27 cellular contexts compared by ENCODE assay signal in genomic region chr4:174058846-174059245, GRCh38.
A peak's percentile ranks its signal among the peaks of the same experiment; 100 is the strongest.
DNase-seq lines count a peak whose midpoint lies in the region; ATAC-seq, FAIRE-seq and TF ChIP-seq lines count a peak whose summit lies in the region.
"Had no signal": no experiment of that assay in that cellular context is flagged by ENCODE, and none has a peak within 500 bp of the region (broad histone marks: within the 10 kb centered on the region; RNA-seq: fewer than 3 reads in every experiment).

No MANE protein-coding gene starts in this region.

- ATAC-seq in HG03469 (IDR thresholded peaks at IDR 0.05; ENCODE audit: unreplicated experiment), result peak; percentile 49
- no peak for ATAC-seq in HepG2
- ATAC-seq: activated naive CD8-positive, alpha-beta T cell treated with anti-CD3 and anti-CD28 coated beads, Interleukin-2, amount 50 U/mL, for 24 hours; activated T-helper 17 cell treated with anti-CD3 and anti-CD28 coated beads, Interleukin-2, amount 50 U/mL, for 72 hours; heart left ventricle; stimulated activated effector memory CD8-positive, alpha-beta T cell treated with anti-CD3 and anti-CD28 coated beads, Interleukin-12 subunit alpha, Interleukin-12 subunit beta, amount 100 ng/mL, for 72 hours had no signal

- no peak overlapping the region for H2AFZ ChIP-seq in HepG2 (ENCODE audit: low read length)

- H3K4me1 ChIP-seq in HepG2 (ENCODE audit: insufficient read depth, low read length), result no peaks in the 10 kb centered on the region
- H3K4me1 ChIP-seq: BE2C, esophagus muscularis mucosa, heart left ventricle, right atrium auricular region, testis had no signal

- DNase-seq in NOMO-1 treated with DMSO at 0.1 percent for 48 hours (lab: John Stamatoyannopoulos, UW; ENCODE audit: unreplicated experiment) (peak; percentile 15), NOMO-1 treated with dmso at 0.1 percent for 144 hours (lab: John Stamatoyannopoulos, UW; ENCODE audit: unreplicated experiment) (no peak), amniotic epithelial cell (ENCODE audit: low read depth) (peak; percentile 74), SKM-1 treated with dmso at 0.1 percent for 144 hours (lab: John Stamatoyannopoulos, UW; ENCODE audit: unreplicated experiment) (no peak), HepG2 (ENCODE audit: low spot score) (no peak), SIG-M5 treated with dmso at 0.1 percent for 504 hours (lab: John Stamatoyannopoulos, UW; ENCODE audit: unreplicated experiment) (no peak)
- no peak for DNase-seq in activated CD4-positive, alpha-beta T cell treated with anti-CD3 and anti-CD28 coated beads, Interleukin-2, amount 50 U/mL, for 4 hours
- DNase-seq: 8988T; activated naive CD8-positive, alpha-beta T cell treated with anti-CD3 and anti-CD28 coated beads, Interleukin-2, amount 50 U/mL, for 24 hours; BE2C; Calu3; H9; heart left ventricle; IMR-90; NCI-H1092; NCI-H526 treated with DMSO at 0.1 percent for 48 hours; SIG-M5; stimulated activated CD4-positive, alpha-beta T cell treated with anti-CD3 and anti-CD28 coated beads, Interleukin-15, amount 100 ng/mL, for 24 hours; testis had no signal

- H3K9me3 ChIP-seq in HepG2 (ENCODE audit: low read length), result no peaks in the 10 kb centered on the region
- H3K9me3 ChIP-seq: testis had no signal

- TF ChIP-seq RAD21 in HepG2 (CRISPR knock-in tag; IDR thresholded peaks at IDR 0.05), result no peak

- CTCF ChIA-PET in HepG2 (lab: Yijun Ruan, JAX; ENCODE audit: low intra/inter-chr PET ratio, low total read pairs), result no interaction called here

- no peak for TF ChIP-seq EP300 in HepG2 (IDR thresholded peaks at IDR 0.05; ENCODE audit: low read depth in 2 of 2, low read length in 2 of 2)
- TF ChIP-seq EP300 in HepG2 (CRISPR knock-in tag; IDR thresholded peaks at IDR 0.05; ENCODE audit: borderline replicate concordance), result no peak

- H3K27ac ChIP-seq in HepG2 (ENCODE audit: extremely low read length, insufficient read depth, low read length), result no peak overlapping the region
- H3K27ac ChIP-seq: cardiac muscle cell, esophagus muscularis mucosa, heart left ventricle, right atrium auricular region, testis had no signal

- intact Hi-C loops in HepG2 (cut with micrococcal nuclease; ENCODE audit: unreplicated experiment), result no loop called here

- BruUV-seq in HepG2 (replicated peaks; lab: Mats Ljungman, UMichigan), result no TSS peak

- no peaks in the 10 kb centered on the region for H3K36me3 ChIP-seq in HepG2 (replicated peaks in 1 of 2; ENCODE audit: control insufficient read depth in 1 of 2, insufficient read depth in 2 of 2, low read length in 2 of 2)
- H3K36me3 ChIP-seq: cardiac muscle cell, esophagus muscularis mucosa, heart left ventricle, right atrium auricular region had no signal

- H3K27me3 ChIP-seq in HepG2 (ENCODE audit: control insufficient read depth in 1 of 2, insufficient read depth in 2 of 2, low read length in 2 of 2), result no peaks in the 10 kb centered on the region
- H3K27me3 ChIP-seq: BE2C, cardiac muscle cell, esophagus muscularis mucosa, heart left ventricle, right atrium auricular region, testis had no signal

- no peaks in the 10 kb centered on the region for H3K79me2 ChIP-seq in HepG2 (ENCODE audit: insufficient read depth, low read length)

- H3K4me3 ChIP-seq in HepG2 (replicated peaks in 1 of 3; ENCODE audit: insufficient read depth in 1 of 3, low read depth in 2 of 3, low read length in 3 of 3), result no peak overlapping the region
- H3K4me3 ChIP-seq: cardiac muscle cell, esophagus muscularis mucosa, heart left ventricle, lung, right atrium auricular region, testis had no signal

- no peak overlapping the region for H3K4me2 ChIP-seq in HepG2 (ENCODE audit: low read depth, low read length)

- in situ Hi-C loops in HepG2 (cut with HindIII; ENCODE audit: extremely low pct_ligation_motif_present, low pct_unique_long_range_greater_than_20kb), result no loop called here

- no peak overlapping the region for H3K9ac ChIP-seq in HepG2 (ENCODE audit: insufficient read depth, low read depth, low read length)

- no peaks in the 10 kb centered on the region for H4K20me1 ChIP-seq in HepG2 (ENCODE audit: insufficient read depth, low read length)

- POLR2A ChIA-PET in HepG2 (lab: Yijun Ruan, JAX), result no interaction called here

- TF ChIP-seq POLR2A in HepG2 (IDR thresholded peaks at IDR 0.05; ENCODE audit: insufficient read depth in 1 of 2, low read depth in 2 of 2, low read length in 2 of 2), result no peak

- no peak for FAIRE-seq in HepG2 (lab: Jason Lieb, UNC)
- FAIRE-seq: G401.6 had no signal

- no peak for TF ChIP-seq CTCF in HepG2 (CRISPR knock-in tag; IDR thresholded peaks at IDR 0.05)

TF ChIP-seq in HepG2, 621 proteins besides CTCF, POLR2A, EP300 and RAD21 (continues in another document):
- no peak for TF ChIP-seq BRF2 (CRISPR knock-in tag; IDR thresholded peaks at IDR 0.05)
- no peak for TF ChIP-seq ZBTB43 (CRISPR knock-in tag; conservative IDR thresholded peaks at IDR 0.05)
- TF ChIP-seq SKIL (CRISPR knock-in tag; IDR thresholded peaks at IDR 0.05; ENCODE audit: borderline replicate concordance), result no peak
- TF ChIP-seq NR2F2 (IDR thresholded peaks at IDR 0.05; ENCODE audit: borderline replicate concordance, low read depth), result no peak
- TF ChIP-seq CHD2 (IDR thresholded peaks at IDR 0.05; ENCODE audit: low read depth, low read length), result no peak
- TF ChIP-seq ZNF510 (CRISPR knock-in tag; IDR thresholded peaks at IDR 0.05; ENCODE audit: low read depth), result no peak
- TF ChIP-seq ZFAT (CRISPR knock-in tag; conservative IDR thresholded peaks at IDR 0.05), result no peak
- no peak for TF ChIP-seq SOX5 (CRISPR knock-in tag; IDR thresholded peaks at IDR 0.05; ENCODE audit: borderline replicate concordance)
- no peak for TF ChIP-seq ZNF333 (CRISPR knock-in tag; IDR thresholded peaks at IDR 0.05; ENCODE audit: borderline replicate concordance)
- no peak for TF ChIP-seq ISL2 (CRISPR knock-in tag; IDR thresholded peaks at IDR 0.05)
- no peak for TF ChIP-seq CREBL2 (CRISPR knock-in tag; IDR thresholded peaks at IDR 0.05; ENCODE audit: borderline replicate concordance)
- TF ChIP-seq ZNF577 (CRISPR knock-in tag; IDR thresholded peaks at IDR 0.05; ENCODE audit: borderline replicate concordance, low read depth), result no peak
- no peak for TF ChIP-seq ZNF329 (CRISPR knock-in tag; IDR thresholded peaks at IDR 0.05; ENCODE audit: low read depth)
- no peak for TF ChIP-seq ZBTB46 (CRISPR knock-in tag; IDR thresholded peaks at IDR 0.05; ENCODE audit: borderline replicate concordance)
- no peak for TF ChIP-seq ELF4 (CRISPR knock-in tag; IDR thresholded peaks at IDR 0.05; ENCODE audit: borderline replicate concordance)
- TF ChIP-seq ZC3H13 (CRISPR knock-in tag; IDR thresholded peaks at IDR 0.05), result no peak

Comparison
In these comparisons a context has a peak if more than half of its experiments do, and no peak if none do; other contexts are left out.
1. DNase-seq: peak in NOMO-1 treated with DMSO at 0.1 percent for 48 hours (single experiment) and amniotic epithelial cell (single experiment); none in NOMO-1 treated with dmso at 0.1 percent for 144 hours (single experiment), activated CD4-positive, alpha-beta T cell treated with anti-CD3 and anti-CD28 coated beads, Interleukin-2, amount 50 U/mL, for 4 hours (0 of 2), SKM-1 treated with dmso at 0.1 percent for 144 hours (single experiment), HepG2 (single experiment) and SIG-M5 treated with dmso at 0.1 percent for 504 hours (single experiment).